In genomic region chr1:45669859-45670655, GRCh38 we compare ENCODE assay signal across 20 cellular contexts. TPM values are rescaled to one million over a fixed set of nuclear protein-coding genes. Genes with fewer than 3 reads are reported as not detected.
DNase-seq lines count a peak whose midpoint lies in the region; ATAC-seq, FAIRE-seq and TF ChIP-seq lines count a peak whose summit lies in the region.
"Had no signal": no experiment of that assay in that cellular context is flagged by ENCODE, and none has a peak within 500 bp of the region (broad histone marks: within the 10 kb centered on the region; RNA-seq: fewer than 3 reads in every experiment).

No MANE protein-coding gene starts in this region.

- no peaks in the 10 kb centered on the region for H3K27me3 ChIP-seq in Peyer's patch
- H3K27me3 ChIP-seq: right atrium auricular region, thyroid gland had no signal

- H3K27ac ChIP-seq in Peyer's patch = no peak overlapping the region
- H3K27ac ChIP-seq: PC-9, right atrium auricular region, thyroid gland had no signal

- peaks cover 64% of the 10 kb centered on the region for H3K4me1 Mint-ChIP-seq in central memory CD8-positive, alpha-beta T cell

- FAIRE-seq in GM12891 (lab: Jason Lieb, UNC) = peak; percentile 16
- FAIRE-seq: colon, kidney had no signal

- DNase-seq in AG10803 (ENCODE audit: low read depth) (peak; percentile 70), GM12891 (ENCODE audit: insufficient read length, low spot score) (no peak), myocyte (ENCODE audit: low read depth) (peak; percentile 41), NCI-H187 (lab: John Stamatoyannopoulos, UW) (no peak), Peyer's patch (no peak)
- no peak for DNase-seq in central memory CD8-positive, alpha-beta T cell (ENCODE audit: low spot score in 2 of 2)
- no peak for DNase-seq in activated naive CD4-positive, alpha-beta T cell (lab: John Stamatoyannopoulos, UW)
- DNase-seq: activated CD4-positive, alpha-beta T cell treated with anti-CD3 and anti-CD28 coated beads for 4 hours; activated naive CD8-positive, alpha-beta T cell treated with anti-CD3 and anti-CD28 coated beads, Interleukin-2, amount 50 U/mL, for 24 hours; activated T-cell treated with anti-CD3 and anti-CD28 coated beads for 4 hours; kidney; mesendoderm; NCI-H2081 treated with DMSO at 0.1 percent for 48 hours; NCI-H526 treated with DMSO at 0.1 percent for 48 hours; PC-9; thyroid gland had no signal

- H3K36me3 ChIP-seq in Peyer's patch = no peaks in the 10 kb centered on the region
- H3K36me3 ChIP-seq: right atrium auricular region, thyroid gland had no signal

- H3K27me3 Mint-ChIP-seq in central memory CD8-positive, alpha-beta T cell = no peaks in the 10 kb centered on the region
- H3K27me3 Mint-ChIP-seq: activated naive CD8-positive, alpha-beta T cell treated with anti-CD3 and anti-CD28 coated beads, Interleukin-2, amount 50 U/mL, for 24 hours had no signal

- peaks cover 23% of the 10 kb centered on the region for H3K36me3 Mint-ChIP-seq in central memory CD8-positive, alpha-beta T cell (ENCODE audit: insufficient read depth)

- H3K9me3 Mint-ChIP-seq in central memory CD8-positive, alpha-beta T cell = no peaks in the 10 kb centered on the region
- H3K9me3 Mint-ChIP-seq: activated naive CD8-positive, alpha-beta T cell treated with anti-CD3 and anti-CD28 coated beads, Interleukin-2, amount 50 U/mL, for 24 hours had no signal

- no peaks in the 10 kb centered on the region for H3K9me3 ChIP-seq in Peyer's patch
- H3K9me3 ChIP-seq: right atrium auricular region, thyroid gland had no signal

- H3K4me3 ChIP-seq in AG10803 (ENCODE audit: low read length) (no peak overlapping the region), Peyer's patch (no peak overlapping the region)
- H3K4me3 ChIP-seq: PC-9, right atrium auricular region, thyroid gland had no signal

- TF ChIP-seq CTCF in AG10803 (conservative IDR thresholded peaks at IDR 0.05; ENCODE audit: low read length) (no peak), Peyer's patch (IDR thresholded peaks at IDR 0.05) (no peak)

- H3K4me3 Mint-ChIP-seq in central memory CD8-positive, alpha-beta T cell = no peak overlapping the region
- H3K4me3 Mint-ChIP-seq: activated naive CD8-positive, alpha-beta T cell treated with anti-CD3 and anti-CD28 coated beads, Interleukin-2, amount 50 U/mL, for 24 hours had no signal

- H3K27ac Mint-ChIP-seq in central memory CD8-positive, alpha-beta T cell (ENCODE audit: low read depth) = peak overlapping the region; percentile 52
- H3K27ac Mint-ChIP-seq: activated naive CD8-positive, alpha-beta T cell treated with anti-CD3 and anti-CD28 coated beads, Interleukin-2, amount 50 U/mL, for 24 hours had no signal

- TF ChIP-seq POLR2A in GM12891 (IDR thresholded peaks at IDR 0.05; ENCODE audit: low read depth, low read length) (no peak), Peyer's patch (IDR thresholded peaks at IDR 0.05) (no peak)

- ATAC-seq in central memory CD8-positive, alpha-beta T cell (replicated peaks; ENCODE audit: extremely low read depth, poor library complexity, severe bottlenecking) = no peak
- ATAC-seq in GM21528 (IDR thresholded peaks at IDR 0.05; ENCODE audit: low FRiP score, unreplicated experiment) = no peak
- ATAC-seq: activated naive CD8-positive, alpha-beta T cell treated with anti-CD3 and anti-CD28 coated beads, Interleukin-2, amount 50 U/mL, for 24 hours had no signal

- peaks cover 0 to 31% (median 0%) of the 10 kb centered on the region in 4 donors for H3K4me1 ChIP-seq in Peyer's patch

TF ChIP-seq in GM12891, 5 proteins besides CTCF, POLR2A, EP300 and RAD21:
- TF ChIP-seq TAF1 (IDR thresholded peaks at IDR 0.05; ENCODE audit: low read depth, low read length) = no peak
- TF ChIP-seq SPI1 (IDR thresholded peaks at IDR 0.05; ENCODE audit: low read depth, low read length) = no peak
- no peak for TF ChIP-seq POU2F2 (IDR thresholded peaks at IDR 0.05; ENCODE audit: low read depth, low read length)
- TF ChIP-seq PAX5 (IDR thresholded peaks at IDR 0.05; ENCODE audit: insufficient read depth, low read length, severe bottlenecking) = no peak
- no peak for TF ChIP-seq POLR2AphosphoS5 (IDR thresholded peaks at IDR 0.05; ENCODE audit: low read depth, low read length)

RNA-seq across cellular contexts. Expression of gene GPBP1L1, which starts 16.3 kb away (rescaled TPM):
- 41.9 TPM for polyA plus RNA-seq in GM12891 (2012; ENCODE audit: low read depth, missing spikeins)
- 131 and 134 TPM in 2 replicates for total RNA-seq in myocyte
- 49.0 TPM for polyA plus RNA-seq in myocyte (2012)
- 100 to 1,000 TPM; 161 to 258 (median 238) TPM for total RNA-seq in Peyer's patch

RNA-seq across cellular contexts. Expression of gene TMEM69, which starts 17.9 kb away (rescaled TPM):
- polyA plus RNA-seq in GM12891 (2012; ENCODE audit: low read depth, missing spikeins) = 35.4 TPM
- total RNA-seq in myocyte = 22.1 and 31.1 TPM in 2 replicates
- 15.6 TPM for polyA plus RNA-seq in myocyte (2012)
- total RNA-seq in Peyer's patch = 10 to 100 TPM in 3 of 4 donors, 1 to 10 TPM in 1; 6.6 to 27.5 (median 22.8) TPM

RNA-seq across cellular contexts. Expression of gene CCDC17, which starts 46.2 kb away (rescaled TPM):
- 0.77 TPM for polyA plus RNA-seq in GM12891 (2012; ENCODE audit: low read depth, missing spikeins)
- 0.78 and 1.9 TPM in 2 replicates for total RNA-seq in myocyte
- polyA plus RNA-seq in myocyte (2012) = 1.0 TPM
- 10 to 100 TPM in 3 of 4 donors, 1 to 10 TPM in 1; 5.0 to 17.3 (median 15.7) TPM for total RNA-seq in Peyer's patch
- total RNA-seq: epithelial cell of proximal tubule had no signal

Comparison
In these comparisons a context has a peak if more than half of its experiments do, and no peak if none do; other contexts are left out.
1. DNase-seq: peak in AG10803 (single experiment) and myocyte (single experiment); none in GM12891 (single experiment), central memory CD8-positive, alpha-beta T cell (0 of 2), NCI-H187 (0 of 2), Peyer's patch (0 of 3) and activated naive CD4-positive, alpha-beta T cell (0 of 4).